In the genomic region with DNA sequence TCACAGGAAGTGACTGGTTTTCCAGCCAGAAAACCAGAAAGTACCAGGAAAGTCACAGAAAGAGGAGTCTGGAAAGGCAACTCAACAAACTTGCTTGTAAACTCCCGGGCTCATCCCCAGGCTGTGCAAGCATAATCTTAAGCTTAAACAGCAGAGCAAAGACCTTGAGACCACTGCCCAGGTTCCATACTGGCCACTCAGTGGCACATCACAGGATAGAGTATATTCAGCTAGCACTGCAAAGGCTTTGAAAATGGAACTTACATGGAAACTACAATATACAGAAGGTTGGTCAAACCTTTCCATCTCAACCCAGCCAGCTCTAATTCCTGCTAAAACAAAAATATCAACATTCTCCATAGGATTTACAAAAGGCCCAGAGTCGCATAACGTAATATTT, we compare ENCODE assay signal across 29 cellular contexts.
"Had no signal": no experiment of that assay in that cellular context is flagged by ENCODE, and none has a peak within 500 bp of the region (broad histone marks: within the 10 kb centered on the region; RNA-seq: fewer than 3 reads in every experiment).

No MANE protein-coding gene starts in this region.

- H3K4me1 ChIP-seq: adrenal gland, gastrocnemius medialis, lower lobe of right lung, right lobe of liver had no signal

- H3K9me3 ChIP-seq: adrenal gland, body of pancreas, gastrocnemius medialis, lower lobe of right lung, ovary, right lobe of liver, thoracic aorta had no signal

- H3K36me3 ChIP-seq: adrenal gland, gastrocnemius medialis, lower lobe of right lung, ovary, right lobe of liver, thoracic aorta had no signal

- H3K27me3 Mint-ChIP-seq: activated naive CD8-positive, alpha-beta T cell treated with anti-CD3 and anti-CD28 coated beads for 36 hours; progenitor cell of endocrine pancreas; stimulated activated naive CD8-positive, alpha-beta T cell treated with anti-CD3 and anti-CD28 coated beads, Interleukin-15, Interleukin-2, amounts not matched to agents 100 ng/mL and 50 ng/mL, for 24 hours had no signal

- DNase-seq: activated CD4-positive, alpha-beta T cell treated with anti-CD3 and anti-CD28 coated beads for 4 hours; activated CD4-positive, alpha-beta T cell treated with anti-CD3 and anti-CD28 coated beads, Interleukin-2, amount 50 U/mL, for 4 hours; activated effector memory CD4-positive, alpha-beta T cell treated with Interleukin-2 at 50 U/mL for 16 hours; activated naive CD4-positive, alpha-beta T cell treated with anti-CD3 and anti-CD28 coated beads for 36 hours; activated naive CD8-positive, alpha-beta T cell treated with anti-CD3 and anti-CD28 coated beads for 36 hours; activated T-cell treated with anti-CD3 and anti-CD28 coated beads for 4 hours; activated T-cell treated with anti-CD3 and anti-CD28 coated beads, Interleukin-2, amount 50 U/mL, for 72 hours; adrenal gland; aorta; body of pancreas; gastrocnemius medialis; hypothalamus; kidney glomerular epithelial cell; lower lobe of right lung; mesendoderm; natural killer cell; ovary; right lobe of liver; stimulated activated CD4-positive, alpha-beta T cell treated with anti-CD3 and anti-CD28 coated beads, Interleukin-2, amount 100 ng/mL, for 48 hours; SW 1271; T-helper 9 cell; trophoblast cell had no signal

- H3K27ac Mint-ChIP-seq: activated naive CD4-positive, alpha-beta T cell treated with anti-CD3 and anti-CD28 coated beads for 36 hours; activated naive CD8-positive, alpha-beta T cell treated with anti-CD3 and anti-CD28 coated beads for 36 hours; activated T-cell treated with anti-CD3 and anti-CD28 coated beads, Interleukin-2, amount 50 U/mL, for 72 hours; natural killer cell; progenitor cell of endocrine pancreas; stimulated activated naive CD8-positive, alpha-beta T cell treated with anti-CD3 and anti-CD28 coated beads, Interleukin-15, Interleukin-2, amounts not matched to agents 100 ng/mL and 50 ng/mL, for 24 hours; T-helper 1 cell treated with Interleukin-12 subunit alpha and Interleukin-12 subunit beta and Interleukin-4 antibody, amounts not matched to agents 30 μg/mL and 1 μg/mL, for 36 hours had no signal

- H3K4me3 ChIP-seq: adrenal gland, body of pancreas, gastrocnemius medialis, lower lobe of right lung, ovary, right lobe of liver, thoracic aorta had no signal

- H3K36me3 Mint-ChIP-seq: natural killer cell had no signal

- H3K4me3 Mint-ChIP-seq: activated naive CD4-positive, alpha-beta T cell treated with anti-CD3 and anti-CD28 coated beads for 36 hours; activated naive CD8-positive, alpha-beta T cell treated with anti-CD3 and anti-CD28 coated beads for 36 hours; activated T-cell treated with anti-CD3 and anti-CD28 coated beads, Interleukin-2, amount 50 U/mL, for 72 hours; natural killer cell; stimulated activated naive CD8-positive, alpha-beta T cell treated with anti-CD3 and anti-CD28 coated beads, Interleukin-15, Interleukin-2, amounts not matched to agents 100 ng/mL and 50 ng/mL, for 24 hours; T-helper 1 cell treated with Interleukin-12 subunit alpha and Interleukin-12 subunit beta and Interleukin-4 antibody, amounts not matched to agents 30 μg/mL and 1 μg/mL, for 36 hours had no signal

- ATAC-seq: activated T-cell treated with anti-CD3 and anti-CD28 coated beads, Interleukin-2, amount 50 U/mL, for 72 hours; body of pancreas; gastrocnemius medialis; left lobe of liver; lower lobe of right lung; natural killer cell; right lobe of liver had no signal

- H3K9me3 Mint-ChIP-seq: activated naive CD4-positive, alpha-beta T cell treated with anti-CD3 and anti-CD28 coated beads for 36 hours; activated naive CD8-positive, alpha-beta T cell treated with anti-CD3 and anti-CD28 coated beads for 36 hours; activated T-cell treated with anti-CD3 and anti-CD28 coated beads, Interleukin-2, amount 50 U/mL, for 72 hours; natural killer cell; stimulated activated naive CD8-positive, alpha-beta T cell treated with anti-CD3 and anti-CD28 coated beads, Interleukin-15, Interleukin-2, amounts not matched to agents 100 ng/mL and 50 ng/mL, for 24 hours; T-helper 1 cell treated with Interleukin-12 subunit alpha and Interleukin-12 subunit beta and Interleukin-4 antibody, amounts not matched to agents 30 μg/mL and 1 μg/mL, for 36 hours had no signal

- H3K27me3 ChIP-seq: adrenal gland, body of pancreas, gastrocnemius medialis, ovary, right lobe of liver had no signal

- H3K27ac ChIP-seq: adrenal gland, body of pancreas, epithelial cell of prostate, gastrocnemius medialis, lower lobe of right lung, ovary, right lobe of liver, thoracic aorta, VCaP had no signal
